In genomic region chr5:158142182-158142581, GRCh38 we compare ENCODE assay signal across 25 cellular contexts.
"Had no signal": no experiment of that assay in that cellular context is flagged by ENCODE, and none has a peak within 500 bp of the region (broad histone marks: within the 10 kb centered on the region; RNA-seq: fewer than 3 reads in every experiment).

No MANE protein-coding gene starts in this region.

- H3K27me3 ChIP-seq: breast epithelium had no signal

- DNase-seq: activated B cell treated with CpG ODN at 0.5 μM for 24 hours; activated CD4-positive, alpha-beta memory T cell treated with anti-CD3 and anti-CD28 coated beads for 36 hours; activated CD4-positive, alpha-beta T cell treated with anti-CD3 and anti-CD28 coated beads for 1 hour; activated CD4-positive, alpha-beta T cell treated with anti-CD3 and anti-CD28 coated beads, Interleukin-2, amount 10 ng/mL, durations not matched to agents 7 days and 5 days; activated gamma-delta T cell; activated naive CD4-positive, alpha-beta T cell treated with anti-CD3 and anti-CD28 coated beads for 36 hours; activated T-cell treated with anti-CD3 and anti-CD28 coated beads for 4 hours; activated T-cell treated with anti-CD3 and anti-CD28 coated beads, Interleukin-2, amount 50 U/mL, for 48 hours; amygdala; caudate nucleus; KG1; MV-4-11; NCI-H1092 treated with DMSO at 0.1 percent for 48 hours; NCI-H1417 treated with DMSO at 0.1 percent for 48 hours; NCI-H1694 treated with DMSO at 0.1 percent for 48 hours; NCI-H2029 treated with DMSO at 0.1 percent for 48 hours; NCI-H510A treated with DMSO at 0.1 percent for 48 hours; NCI-H69; NK-92 treated with Interleukin-12 subunit alpha and Interleukin-12 subunit beta, amount 100 ng/mL, for 24 hours; OCI-M1; SHP77 had no signal

- ATAC-seq: activated T-helper 17 cell treated with anti-CD3 and anti-CD28 coated beads, Interleukin-2, amount 50 U/mL, for 72 hours; Panc1 had no signal

- H3K9me3 ChIP-seq: breast epithelium had no signal

- H3K27ac ChIP-seq: breast epithelium, RWPE1 had no signal

- H3K4me3 ChIP-seq: breast epithelium had no signal

- H3K4me1 ChIP-seq: breast epithelium had no signal

- H3K36me3 ChIP-seq: breast epithelium had no signal
